ENCODE assay signal across 12 cellular contexts in the genomic region with DNA sequence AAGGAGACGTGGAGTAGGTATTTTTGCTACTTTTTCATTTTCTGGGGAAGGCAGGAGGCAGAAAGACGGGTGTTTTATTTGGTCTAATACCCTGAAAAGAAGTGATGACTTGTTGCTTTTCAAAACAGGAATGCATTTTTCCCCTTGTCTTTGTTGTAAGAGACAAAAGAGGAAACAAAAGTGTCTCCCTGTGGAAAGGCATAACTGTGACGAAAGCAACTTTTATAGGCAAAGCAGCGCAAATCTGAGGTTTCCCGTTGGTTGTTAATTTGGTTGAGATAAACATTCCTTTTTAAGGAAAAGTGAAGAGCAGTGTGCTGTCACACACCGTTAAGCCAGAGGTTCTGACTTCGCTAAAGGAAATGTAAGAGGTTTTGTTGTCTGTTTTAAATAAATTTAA. TPM values are rescaled to one million over a fixed set of nuclear protein-coding genes. Genes with fewer than 3 reads are reported as not detected.
DNase-seq lines count a peak whose midpoint lies in the region; ATAC-seq and TF ChIP-seq lines count a peak whose summit lies in the region.
"Had no signal": no experiment of that assay in that cellular context is flagged by ENCODE, and none has a peak within 500 bp of the region (broad histone marks: within the 10 kb centered on the region; RNA-seq: fewer than 3 reads in every experiment).

No MANE protein-coding gene starts in this region.

- H3K4me3 ChIP-seq in PC-3 (ENCODE audit: low read length) (0 out of 2 replicates have a peak overlapping the region, but pooled peaks have one; percentile 18), foreskin fibroblast (ENCODE audit: low read depth in 1 of 2, low read length in 2 of 2) (peak overlapping the region; percentile 72 to 85), rectal smooth muscle tissue (ENCODE audit: low read length) (peak overlapping the region; percentile 92)
- no peak overlapping the region for H3K4me3 ChIP-seq in CD8-positive, alpha-beta memory T cell (ENCODE audit: low read length)

- H3K27ac ChIP-seq in PC-3 (ENCODE audit: low read length) (no peak overlapping the region), rectal smooth muscle tissue (ENCODE audit: low read depth, low read length) (peak overlapping the region; percentile 97)
- H3K27ac ChIP-seq in CD8-positive, alpha-beta memory T cell (ENCODE audit: low read depth, low read length) = no peak overlapping the region

- no peaks in the 10 kb centered on the region for H3K27me3 ChIP-seq in PC-3 (ENCODE audit: low read length)
- no peaks in the 10 kb centered on the region for H3K27me3 ChIP-seq in rectal smooth muscle tissue (ENCODE audit: control insufficient read depth, insufficient read depth, low read length)
- H3K27me3 ChIP-seq in CD8-positive, alpha-beta memory T cell (ENCODE audit: insufficient read depth, low read length, poor library complexity, severe bottlenecking) = peaks cover 30% of the 10 kb centered on the region

- no peaks in the 10 kb centered on the region for H3K9me2 ChIP-seq in PC-3 (replicated peaks; ENCODE audit: low read length)

- peaks cover 16% of the 10 kb centered on the region for H3K4me1 Mint-ChIP-seq in Calu3 (ENCODE audit: low read depth, unreplicated experiment)
- peaks cover 9% of the 10 kb centered on the region for H3K4me1 Mint-ChIP-seq in osteocyte (ENCODE audit: unreplicated experiment)
- peaks cover 8 to 13% (median 10%) of the 10 kb centered on the region in 3 donors for H3K4me1 Mint-ChIP-seq in CD8-positive, alpha-beta memory T cell

- H3K4me1 ChIP-seq in PC-3 (ENCODE audit: insufficient read depth, low read length) (peaks cover 26% of the 10 kb centered on the region), rectal smooth muscle tissue (ENCODE audit: control insufficient read depth, insufficient read depth, low read length) (peaks cover 10% of the 10 kb centered on the region)
- peaks cover 5% of the 10 kb centered on the region for H3K4me1 ChIP-seq in CD8-positive, alpha-beta memory T cell (ENCODE audit: insufficient read depth, low read length)

- DNase-seq in Calu3 (no peak), PC-3 (no peak), foreskin fibroblast (peak in 1 of 2 donors; percentile 51), osteocyte (ENCODE audit: extremely low spot score, unreplicated experiment) (no peak), dermis blood vessel endothelial cell (no peak), NCI-H510A treated with DMSO at 0.1 percent for 48 hours (lab: John Stamatoyannopoulos, UW) (no peak)
- DNase-seq in CD8-positive, alpha-beta memory T cell = no peak
- DNase-seq: activated naive CD8-positive, alpha-beta T cell treated with anti-CD3 and anti-CD28 coated beads, Interleukin-2, amount 10 ng/mL, durations not matched to agents 7 days and 5 days; foreskin melanocyte; occipital lobe had no signal

- CTCF ChIA-PET in Calu3 (lab: Charles Lee) = no interaction called here
- CTCF ChIA-PET in PC-3 (lab: Charles Lee) = no interaction called here
- CTCF ChIA-PET in CD8-positive, alpha-beta memory T cell (lab: Charles Lee) = no interaction called here

- H3K27me3 Mint-ChIP-seq in Calu3 (ENCODE audit: unreplicated experiment) (no peaks in the 10 kb centered on the region), osteocyte (ENCODE audit: unreplicated experiment) (no peaks in the 10 kb centered on the region)
- H3K27me3 Mint-ChIP-seq in CD8-positive, alpha-beta memory T cell = peaks cover 10 to 36% of the 10 kb centered on the region in 2 donors

- no peak for TF ChIP-seq CTCF in Calu3 (IDR thresholded peaks at IDR 0.05; ENCODE audit: unreplicated experiment)
- no peak for TF ChIP-seq CTCF in PC-3 (conservative IDR thresholded peaks at IDR 0.05; ENCODE audit: low read depth, low read length)
- TF ChIP-seq CTCF in foreskin fibroblast (IDR thresholded peaks at IDR 0.05; ENCODE audit: low read depth, low read length) = no peak
- no peak for TF ChIP-seq CTCF in osteocyte (IDR thresholded peaks at IDR 0.05)

- POLR2A ChIA-PET in PC-3 (lab: Charles Lee; ENCODE audit: unreplicated experiment) = no interaction called here
- POLR2A ChIA-PET in CD8-positive, alpha-beta memory T cell (lab: Charles Lee) = no interaction called here

- intact Hi-C loops in Calu3 (cut with micrococcal nuclease; ENCODE audit: unreplicated experiment) (loop anchor here (5.0 kb wide), 1 partner anchor 240 kb away; no protein-coding TSS in a partner anchor), PC-3 (cut with micrococcal nuclease) (no loop called here)

- no peaks in the 10 kb centered on the region for H3F3A ChIP-seq in PC-3 (ENCODE audit: low read length, unreplicated experiment)

- no peaks in the 10 kb centered on the region for H3K9me3 ChIP-seq in PC-3 (ENCODE audit: low read length)
- H3K9me3 ChIP-seq in CD8-positive, alpha-beta memory T cell (ENCODE audit: low read length) = no peaks in the 10 kb centered on the region

- no peak overlapping the region for H2AFZ ChIP-seq in PC-3 (ENCODE audit: low read length)

- H3K4me2 ChIP-seq in PC-3 (ENCODE audit: low read length) = peak overlapping the region; percentile 37; the same call in 1 of the 2 replicates

- H3K9me3 Mint-ChIP-seq in Calu3 (ENCODE audit: low read depth, unreplicated experiment) (no peaks in the 10 kb centered on the region), osteocyte (ENCODE audit: unreplicated experiment) (no peaks in the 10 kb centered on the region)
- no peaks in the 10 kb centered on the region for H3K9me3 Mint-ChIP-seq in CD8-positive, alpha-beta memory T cell
- H3K9me3 Mint-ChIP-seq: activated naive CD8-positive, alpha-beta T cell treated with anti-CD3 and anti-CD28 coated beads, Interleukin-2, amount 10 ng/mL, durations not matched to agents 7 days and 5 days had no signal

- H3K79me2 ChIP-seq in PC-3 (ENCODE audit: low read length) = no peaks in the 10 kb centered on the region

- BruUV-seq in Calu3 (replicated peaks; lab: Mats Ljungman, UMichigan) (TSS peak; percentile 42), PC-3 (replicated peaks; lab: Mats Ljungman, UMichigan) (no TSS peak)

- H4K20me1 ChIP-seq in PC-3 (ENCODE audit: low read length) = no peaks in the 10 kb centered on the region

- H3K9ac ChIP-seq in PC-3 (ENCODE audit: low read length) (no peak overlapping the region), rectal smooth muscle tissue (ENCODE audit: low read length) (peak overlapping the region; percentile 76)

- H3K36me3 ChIP-seq in PC-3 (ENCODE audit: low read depth, low read length) (no peaks in the 10 kb centered on the region), rectal smooth muscle tissue (ENCODE audit: control insufficient read depth, insufficient read depth, low read length) (no peaks in the 10 kb centered on the region)
- H3K36me3 ChIP-seq in CD8-positive, alpha-beta memory T cell (ENCODE audit: insufficient read depth, low read length) = no peaks in the 10 kb centered on the region

- H3K36me3 Mint-ChIP-seq in Calu3 (ENCODE audit: insufficient read depth, unreplicated experiment) (peaks cover 22% of the 10 kb centered on the region), osteocyte (ENCODE audit: unreplicated experiment) (peaks cover 2% of the 10 kb centered on the region)
- peaks cover 0 to 10% (median 0%) of the 10 kb centered on the region in 3 donors for H3K36me3 Mint-ChIP-seq in CD8-positive, alpha-beta memory T cell

- H3K4me3 Mint-ChIP-seq in Calu3 (ENCODE audit: low read depth, unreplicated experiment) = no peak overlapping the region
- H3K4me3 Mint-ChIP-seq in osteocyte (ENCODE audit: unreplicated experiment) = no peak overlapping the region
- no peak overlapping the region for H3K4me3 Mint-ChIP-seq in CD8-positive, alpha-beta memory T cell
- H3K4me3 Mint-ChIP-seq: activated naive CD8-positive, alpha-beta T cell treated with anti-CD3 and anti-CD28 coated beads, Interleukin-2, amount 10 ng/mL, durations not matched to agents 7 days and 5 days had no signal

- ATAC-seq in PC-3 = no peak

- no peak overlapping the region for H3K27ac Mint-ChIP-seq in Calu3 (ENCODE audit: unreplicated experiment)
- no peak overlapping the region for H3K27ac Mint-ChIP-seq in osteocyte (ENCODE audit: unreplicated experiment)
- H3K27ac Mint-ChIP-seq in CD8-positive, alpha-beta memory T cell = no peak overlapping the region
- H3K27ac Mint-ChIP-seq: activated naive CD8-positive, alpha-beta T cell treated with anti-CD3 and anti-CD28 coated beads, Interleukin-2, amount 10 ng/mL, durations not matched to agents 7 days and 5 days had no signal

RNA-seq across cellular contexts. Expression of a gene that starts 3.4 kb away (rescaled TPM):
- 11.3 and 17.7 TPM in 2 replicates for total RNA-seq in Calu3 (2022)
- 4.8 and 5.5 TPM in 2 replicates for total RNA-seq in PC-3 (2014; rRNA removed)
- total RNA-seq in osteocyte = 37.0 and 37.8 TPM in 2 replicates
- total RNA-seq in CD8-positive, alpha-beta memory T cell = under 1 TPM; 0.55 to 0.75 TPM
- not detected for polyA plus RNA-seq in CD8-positive, alpha-beta memory T cell
- 0.19 and 0.68 TPM in 2 replicates for total RNA-seq in dermis blood vessel endothelial cell

RNA-seq across cellular contexts. Expression of a gene that starts 36.0 kb away (rescaled TPM):
- total RNA-seq in Calu3 (2022) (0.17 TPM in 1 of 2 replicates, not detected in the other), PC-3 (2014; rRNA removed) (not detected in 2 replicates), osteocyte (not detected in 2 replicates), dermis blood vessel endothelial cell (not detected in 2 replicates)
- total RNA-seq in CD8-positive, alpha-beta memory T cell = not detected
- not detected for polyA plus RNA-seq in CD8-positive, alpha-beta memory T cell
- total RNA-seq: activated naive CD8-positive, alpha-beta T cell treated with anti-CD3 and anti-CD28 coated beads, Interleukin-2, amount 10 ng/mL, durations not matched to agents 7 days and 5 days; Daoy had no signal
